15 cellular contexts compared by ENCODE assay signal in the genomic region with DNA sequence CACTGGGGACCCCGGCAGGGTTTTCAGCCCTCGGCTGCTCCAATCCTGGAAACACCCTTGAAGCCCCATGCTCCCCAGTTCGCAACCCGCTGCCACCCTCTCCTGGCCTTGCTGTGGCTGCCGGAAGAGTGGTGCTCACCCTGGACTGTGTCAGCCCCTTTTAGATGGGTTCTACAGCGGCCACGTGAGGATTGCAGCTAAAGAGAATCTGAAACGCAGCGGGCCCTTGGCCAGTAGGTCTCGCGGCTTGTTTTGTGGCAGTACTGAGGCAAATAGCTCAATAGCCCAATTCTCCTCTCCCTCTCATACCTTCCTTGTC.
DNase-seq lines count a peak whose midpoint lies in the region; ATAC-seq and TF ChIP-seq lines count a peak whose summit lies in the region.
"Had no signal": no experiment of that assay in that cellular context is flagged by ENCODE, and none has a peak within 500 bp of the region (broad histone marks: within the 10 kb centered on the region; RNA-seq: fewer than 3 reads in every experiment).

No MANE protein-coding gene starts in this region.

- no peaks in the 10 kb centered on the region for H3K27me3 ChIP-seq in tibial artery

- peaks cover 80 to 98% (median 96%) of the 10 kb centered on the region in 3 donors for H3K36me3 ChIP-seq in tibial artery

- DNase-seq in HFF-Myc (ENCODE audit: extremely low read depth, low read depth) (no peak), cerebellar cortex (ENCODE audit: low spot score) (peak; percentile 64), iPS-NIHi7 (ENCODE audit: extremely low spot score) (peak; percentile 44), tibial artery (peak in 1 of 2 donors; percentile 65)
- no peak for DNase-seq in activated naive CD4-positive, alpha-beta T cell (lab: John Stamatoyannopoulos, UW)
- DNase-seq: activated CD4-positive, alpha-beta T cell treated with anti-CD3 and anti-CD28 coated beads, Interleukin-2, amount 50 U/mL, for 48 hours; activated gamma-delta T cell; effector CD4-positive, alpha-beta T cell; immature natural killer cell; mucosa of descending colon; NCI-H2029; NCI-H748 treated with DMSO at 0.1 percent for 48 hours; stimulated activated CD4-positive, alpha-beta T cell treated with anti-CD3 and anti-CD28 coated beads, Interleukin-12 subunit alpha, Interleukin-12 subunit beta, amount 100 ng/mL, for 4 hours had no signal

- TF ChIP-seq CTCF in HFF-Myc (IDR thresholded peaks at IDR 0.05; ENCODE audit: low read depth, low read length, missing control alignments) (peak; percentile 9), tibial artery (IDR thresholded peaks at IDR 0.05) (peak; percentile 30 to 31)

- H3K9me3 ChIP-seq in tibial artery: no peaks in the 10 kb centered on the region
- H3K9me3 ChIP-seq: mucosa of descending colon had no signal

- H3K27ac ChIP-seq in tibial artery: peak overlapping the region; percentile 65 to 80

- intact Hi-C loops in tibial artery (cut with DNase I; ENCODE audit: low total_unique reads): no loop called here

- H3K4me3 ChIP-seq in HFF-Myc (replicated peaks; ENCODE audit: low read depth, low read length): no peak overlapping the region
- H3K4me3 ChIP-seq in tibial artery: no peak overlapping the region
- H3K4me3 ChIP-seq: mucosa of descending colon had no signal

- H3K4me1 ChIP-seq in tibial artery: peaks cover 10 to 41% (median 31%) of the 10 kb centered on the region in 4 donors

- no peak for ATAC-seq in GM21825 (IDR thresholded peaks at IDR 0.05; ENCODE audit: unreplicated experiment)
- no peak for ATAC-seq in HG02973 (IDR thresholded peaks at IDR 0.05; ENCODE audit: unreplicated experiment)
- ATAC-seq: mucosa of descending colon had no signal

Comparison
In these comparisons a context has a peak if more than half of its experiments do, and no peak if none do; other contexts are left out.
1. DNase-seq: peak in cerebellar cortex (single experiment) and iPS-NIHi7 (single experiment); none in HFF-Myc (single experiment) and activated naive CD4-positive, alpha-beta T cell (0 of 4).